ENCODE assay signal across 8 cellular contexts in genomic region chr1:1918901-1919303, GRCh38.
A peak's percentile ranks its signal among the peaks of the same experiment; 100 is the strongest.
DNase-seq lines count a peak whose midpoint lies in the region; ATAC-seq lines count a peak whose summit lies in the region.

TMEM52 (minus strand) TSS chr1:1919279; CDS start chr1:1919265, 14 bp downstream.

- ATAC-seq in HG03342 (IDR thresholded peaks at IDR 0.05; ENCODE audit: unreplicated experiment) (peak; percentile 16), memory B cell (ENCODE audit: low read depth) (peak; percentile 18), GM21515 (IDR thresholded peaks at IDR 0.05; ENCODE audit: unreplicated experiment) (no peak)
- ATAC-seq in activated naive CD8-positive, alpha-beta T cell treated with anti-CD3 and anti-CD28 coated beads, Interleukin-2, amount 50 U/mL, for 24 hours, result peak; percentile 5

- no peaks in the 10 kb centered on the region for H3K9me3 Mint-ChIP-seq in activated T-cell treated with anti-CD3 and anti-CD28 coated beads, Interleukin-2, amount 50 U/mL, for 24 hours
- no peaks in the 10 kb centered on the region for H3K9me3 Mint-ChIP-seq in activated naive CD8-positive, alpha-beta T cell treated with anti-CD3 and anti-CD28 coated beads, Interleukin-2, amount 50 U/mL, for 24 hours
- H3K9me3 Mint-ChIP-seq in memory B cell, result no peaks in the 10 kb centered on the region

- no peak for DNase-seq in activated T-cell treated with anti-CD3 and anti-CD28 coated beads, Interleukin-2, amount 50 U/mL, for 24 hours
- DNase-seq in activated T-cell treated with anti-CD3 and anti-CD28 coated beads, Interleukin-2, amount 50 U/mL, for 48 hours, result no peak
- DNase-seq in activated naive CD8-positive, alpha-beta T cell treated with anti-CD3 and anti-CD28 coated beads, Interleukin-2, amount 50 U/mL, for 24 hours, result no peak
- DNase-seq in memory B cell (ENCODE audit: low spot score in 2 of 2), result no peak
- DNase-seq in germinal center (ENCODE audit: low spot score), result no peak
- DNase-seq in activated CD4-positive, alpha-beta T cell treated with anti-CD3 and anti-CD28 coated beads for 1 hour, result no peak

- no peaks in the 10 kb centered on the region for H3K27me3 Mint-ChIP-seq in activated T-cell treated with anti-CD3 and anti-CD28 coated beads, Interleukin-2, amount 50 U/mL, for 24 hours
- H3K27me3 Mint-ChIP-seq in activated naive CD8-positive, alpha-beta T cell treated with anti-CD3 and anti-CD28 coated beads, Interleukin-2, amount 50 U/mL, for 24 hours, result no peaks in the 10 kb centered on the region
- H3K27me3 Mint-ChIP-seq in memory B cell, result peaks cover 4% of the 10 kb centered on the region

- H3K4me3 Mint-ChIP-seq in activated T-cell treated with anti-CD3 and anti-CD28 coated beads, Interleukin-2, amount 50 U/mL, for 24 hours, result peak within 1 kb of the TSS; percentile 56
- H3K4me3 Mint-ChIP-seq in activated naive CD8-positive, alpha-beta T cell treated with anti-CD3 and anti-CD28 coated beads, Interleukin-2, amount 50 U/mL, for 24 hours, result peak within 1 kb of the TSS; percentile 49
- H3K4me3 Mint-ChIP-seq in memory B cell, result peak within 1 kb of the TSS; percentile 59

- no peaks in the 10 kb centered on the region for H3K36me3 Mint-ChIP-seq in activated T-cell treated with anti-CD3 and anti-CD28 coated beads, Interleukin-2, amount 50 U/mL, for 24 hours (ENCODE audit: low read depth)
- H3K36me3 Mint-ChIP-seq in activated naive CD8-positive, alpha-beta T cell treated with anti-CD3 and anti-CD28 coated beads, Interleukin-2, amount 50 U/mL, for 24 hours (ENCODE audit: low read depth), result no peaks in the 10 kb centered on the region
- H3K36me3 Mint-ChIP-seq in memory B cell, result no peaks in the 10 kb centered on the region

- H3K4me1 Mint-ChIP-seq in activated T-cell treated with anti-CD3 and anti-CD28 coated beads, Interleukin-2, amount 50 U/mL, for 24 hours (ENCODE audit: low read depth), result peaks cover 7% of the 10 kb centered on the region
- H3K4me1 Mint-ChIP-seq in activated naive CD8-positive, alpha-beta T cell treated with anti-CD3 and anti-CD28 coated beads, Interleukin-2, amount 50 U/mL, for 24 hours, result peaks cover 2% of the 10 kb centered on the region
- H3K4me1 Mint-ChIP-seq in memory B cell, result peaks cover 3% of the 10 kb centered on the region

- peak within 1 kb of the TSS; percentile 76 for H3K27ac Mint-ChIP-seq in activated T-cell treated with anti-CD3 and anti-CD28 coated beads, Interleukin-2, amount 50 U/mL, for 24 hours
- no peak within 1 kb of the TSS for H3K27ac Mint-ChIP-seq in activated naive CD8-positive, alpha-beta T cell treated with anti-CD3 and anti-CD28 coated beads, Interleukin-2, amount 50 U/mL, for 24 hours
- no peak within 1 kb of the TSS for H3K27ac Mint-ChIP-seq in memory B cell
